Comparison of ENCODE assay signal across 10 cellular contexts in genomic region chr7:101018271-101019167, GRCh38. TPM values are rescaled to one million over a fixed set of nuclear protein-coding genes. Genes with fewer than 3 reads are reported as not detected.
DNase-seq lines count a peak whose midpoint lies in the region; ATAC-seq, FAIRE-seq and TF ChIP-seq lines count a peak whose summit lies in the region.
"Had no signal": no experiment of that assay in that cellular context is flagged by ENCODE, and none has a peak within 500 bp of the region (broad histone marks: within the 10 kb centered on the region; RNA-seq: fewer than 3 reads in every experiment).

No MANE protein-coding gene starts in this region.

- H3K4me2 ChIP-seq in GM12878 (ENCODE audit: control insufficient read depth, insufficient read depth) (peak overlapping the region; percentile 77), neural progenitor cell (peak overlapping the region; percentile 54), Karpas-422 (ENCODE audit: low read depth, low read length, poor library complexity, severe bottlenecking) (no peak overlapping the region)

- TF ChIP-seq CTCF in GM06990 (IDR thresholded peaks at IDR 0.05; ENCODE audit: insufficient read depth, low read length, poor library complexity, severe bottlenecking) = no peak
- TF ChIP-seq CTCF in GM12878 (IDR thresholded peaks at IDR 0.05 in 2 of 3, conservative IDR thresholded peaks at IDR 0.05 in 1 of 3; ENCODE audit: control insufficient read depth in 2 of 3, extremely low read depth in 1 of 3, insufficient read depth in 1 of 3, low read depth in 3 of 3, low read length in 3 of 3) = no peak
- TF ChIP-seq CTCF in neural progenitor cell (IDR thresholded peaks at IDR 0.05) = no peak
- TF ChIP-seq CTCF in MCF 10A (IDR thresholded peaks at IDR 0.05; ENCODE audit: unreplicated experiment) = no peak

- peak overlapping the region; percentile 33 for H2AFZ ChIP-seq in GM12878 (ENCODE audit: control insufficient read depth, low read depth, low read length)
- H2AFZ ChIP-seq in neural progenitor cell (replicated peaks) = peak overlapping the region; percentile 89
- H2AFZ ChIP-seq in Karpas-422 (ENCODE audit: low read length) = no peak overlapping the region
- H2AFZ ChIP-seq: parathyroid adenoma had no signal

- intact Hi-C loops in GM12878 (cut with micrococcal nuclease; ENCODE audit: unreplicated experiment) (no loop called here), MCF 10A (cut with micrococcal nuclease) (no loop called here)

- ATAC-seq in GM12878 = peak; percentile 65

- H3K27ac Mint-ChIP-seq in neural progenitor cell (peak overlapping the region; percentile 81), MCF 10A (ENCODE audit: low read depth, unreplicated experiment) (no peak overlapping the region)

- DNase-seq in GM06990 (ENCODE audit: extremely low read depth, insufficient read length) (peak; percentile 53), HEK293T (ENCODE audit: extremely low spot score) (peak; percentile 5), GM12878 (ENCODE audit: low read depth, low spot score) (no peak), neural progenitor cell (ENCODE audit: low spot score) (peak; percentile 45), Karpas-422 (no peak), MCF 10A (ENCODE audit: unreplicated experiment) (no peak), KBM-7 (no peak), GDM1 (lab: John Stamatoyannopoulos, UW) (no peak)
- DNase-seq: NCI-H1417 had no signal

- H3K4me3 Mint-ChIP-seq in neural progenitor cell (peak overlapping the region; percentile 71), MCF 10A (ENCODE audit: unreplicated experiment) (no peak overlapping the region)

- TF ChIP-seq POLR2A in GM12878 (IDR thresholded peaks at IDR 0.05; ENCODE audit: low read depth, low read length) = peak; percentile 47; the same call in 1 of the 2 replicates

- H3K4me3 ChIP-seq in GM06990 (replicated peaks; ENCODE audit: low read depth, low read length) (peak overlapping the region; percentile 62), GM12878 (peak overlapping the region; percentile 70), neural progenitor cell (no peak overlapping the region), Karpas-422 (ENCODE audit: low read length) (no peak overlapping the region)

- H3K9me3 Mint-ChIP-seq in neural progenitor cell (no peaks in the 10 kb centered on the region), MCF 10A (ENCODE audit: unreplicated experiment) (no peaks in the 10 kb centered on the region)

- H3K4me1 ChIP-seq in GM12878 (ENCODE audit: control insufficient read depth, insufficient read depth, low read length) (peaks cover 15% of the 10 kb centered on the region), neural progenitor cell (peaks cover 14% of the 10 kb centered on the region), Karpas-422 (ENCODE audit: low read length) (no peaks in the 10 kb centered on the region)
- H3K4me1 ChIP-seq: parathyroid adenoma had no signal

- 3% methylated on average over 10 of the region's 14 CpGs for WGBS in GM12878 (ENCODE audit: insufficient coverage, insufficient replicate concordance, low lambda C conversion rate, missing lambda C conversion rate)

- no TSS peak for BruUV-seq in GM12878 (replicated peaks; lab: Mats Ljungman, UMichigan)
- no TSS peak for BruUV-seq in MCF 10A (replicated peaks; lab: Mats Ljungman, UMichigan)

- H3K9me3 ChIP-seq in GM12878 (replicated peaks; ENCODE audit: control insufficient read depth, insufficient read depth, low read length) = no peaks in the 10 kb centered on the region
- H3K9me3 ChIP-seq in neural progenitor cell (ENCODE audit: low read depth) = no peaks in the 10 kb centered on the region
- no peaks in the 10 kb centered on the region for H3K9me3 ChIP-seq in Karpas-422 (ENCODE audit: low read length)

- CTCF ChIA-PET in HEK293T (lab: Yijun Ruan, JAX) (no interaction called here), GM12878 (lab: Yijun Ruan, JAX) (interaction anchor here (1.1 to 1.3 kb wide), 2 partner anchors 36 to 124 kb away, joined by 3 read pairs; no protein-coding TSS in a partner anchor), MCF 10A (lab: Yijun Ruan, JAX) (no interaction called here)

- TF ChIP-seq RAD21 in GM12878 (IDR thresholded peaks at IDR 0.05; ENCODE audit: insufficient read depth, low read depth, low read length) = no peak

- FAIRE-seq in GM12878 (lab: Jason Lieb, UNC) = peak; percentile 71

- H3K9me2 ChIP-seq in Karpas-422 (replicated peaks; ENCODE audit: insufficient read depth, low read length) = no peaks in the 10 kb centered on the region

- H3K27ac ChIP-seq in GM12878 (ENCODE audit: control insufficient read depth, insufficient read depth) (peak overlapping the region; percentile 69), neural progenitor cell (no peak overlapping the region), Karpas-422 (ENCODE audit: low read length) (no peak overlapping the region)
- H3K27ac ChIP-seq: parathyroid adenoma had no signal

- no peaks in the 10 kb centered on the region for H4K20me1 ChIP-seq in GM12878 (ENCODE audit: control insufficient read depth, insufficient read depth)
- no peaks in the 10 kb centered on the region for H4K20me1 ChIP-seq in neural progenitor cell (ENCODE audit: low read depth)
- H4K20me1 ChIP-seq in Karpas-422 (ENCODE audit: insufficient read depth, low read depth, low read length) = no peaks in the 10 kb centered on the region

- H3K36me3 ChIP-seq in GM06990 (ENCODE audit: control insufficient read depth, insufficient read depth, low read length) (peaks cover 6% of the 10 kb centered on the region), GM12878 (ENCODE audit: control insufficient read depth in 2 of 2, insufficient read depth in 2 of 2, low read length in 1 of 2) (no peaks in the 10 kb centered on the region; a peak in 1 of 4 replicates), neural progenitor cell (no peaks in the 10 kb centered on the region), Karpas-422 (ENCODE audit: insufficient read depth, low read length) (no peaks in the 10 kb centered on the region)

- POLR2A ChIA-PET in HEK293T (lab: Yijun Ruan, JAX) (no interaction called here), GM12878 (lab: Charles Lee) (interaction anchor here (0.6 to 1.3 kb wide), 5 partner anchors 86 to 1878 kb away, joined by 3 to 7 read pairs (median 3); partner anchors contain the start of gene UFSP1), MCF 10A (lab: Yijun Ruan, JAX) (interaction anchor here (0.6 kb wide), 1 partner anchor 886 kb away, joined by 5 read pairs; no protein-coding TSS in a partner anchor)

- peaks cover 23% of the 10 kb centered on the region for H3K4me1 Mint-ChIP-seq in neural progenitor cell
- peaks cover 12% of the 10 kb centered on the region for H3K4me1 Mint-ChIP-seq in MCF 10A (ENCODE audit: insufficient read depth, unreplicated experiment)

- H3K79me2 ChIP-seq in GM12878 (ENCODE audit: control insufficient read depth, insufficient read depth, low read length) (no peaks in the 10 kb centered on the region; the same call in none of the 2 replicates), neural progenitor cell (ENCODE audit: low read depth) (no peaks in the 10 kb centered on the region), Karpas-422 (ENCODE audit: low read length) (no peaks in the 10 kb centered on the region)
- H3K79me2 ChIP-seq: parathyroid adenoma had no signal

- H3K27me3 ChIP-seq in GM06990 (replicated peaks; ENCODE audit: control insufficient read depth, insufficient read depth, low read length) (no peaks in the 10 kb centered on the region), GM12878 (replicated peaks in 1 of 2; ENCODE audit: control insufficient read depth in 2 of 2, insufficient read depth in 2 of 2, low read length in 1 of 2) (no peaks in the 10 kb centered on the region), neural progenitor cell (no peaks in the 10 kb centered on the region), Karpas-422 (ENCODE audit: low read length) (no peaks in the 10 kb centered on the region)

- TF ChIP-seq EP300 in GM12878 (IDR thresholded peaks at IDR 0.05; ENCODE audit: borderline replicate concordance in 1 of 2, control insufficient read depth in 1 of 2, low read depth in 2 of 2, low read length in 2 of 2) = no peak; a peak in 1 of 4 replicates

- peaks cover 4% of the 10 kb centered on the region for H3K27me3 Mint-ChIP-seq in neural progenitor cell (ENCODE audit: insufficient read depth, low read depth)
- H3K27me3 Mint-ChIP-seq in MCF 10A (ENCODE audit: insufficient read depth, unreplicated experiment) = peaks cover 27% of the 10 kb centered on the region

- RAD21 ChIA-PET in GM12878 (lab: Charles Lee; ENCODE audit: unreplicated experiment) = interaction anchor here (0.7 to 1.7 kb wide), 6 partner anchors 40 to 198 kb away, joined by 3 to 5 read pairs (median 4); partner anchors contain the start of gene TRIM56

- H3K36me3 Mint-ChIP-seq in neural progenitor cell (no peaks in the 10 kb centered on the region), MCF 10A (ENCODE audit: insufficient read depth, unreplicated experiment) (peaks cover 1% of the 10 kb centered on the region)

- peaks cover 7% of the 10 kb centered on the region for H3F3A ChIP-seq in neural progenitor cell (ENCODE audit: low read depth)

- peak overlapping the region; percentile 53; the same call in 1 of the 2 replicates for H3K9ac ChIP-seq in GM12878 (ENCODE audit: control insufficient read depth, insufficient read depth, low read length)
- no peak overlapping the region for H3K9ac ChIP-seq in neural progenitor cell
- no peak overlapping the region for H3K9ac ChIP-seq in Karpas-422 (ENCODE audit: low read length)
- H3K9ac ChIP-seq: parathyroid adenoma had no signal

- in situ Hi-C loops in GM12878 (cut with MboI) (no loop called here), KBM-7 (cut with MboI; ENCODE audit: low pct_unique_long_range_greater_than_20kb, low sequenced_read_pairs) (no loop called here)

- SMC1A ChIA-PET in GM12878 (lab: Charles Lee; ENCODE audit: uncharacterized antibody, unreplicated experiment) = interaction anchor here (1.3 kb wide), 1 partner anchor 40 kb away, joined by 4 read pairs; no protein-coding TSS in a partner anchor

RNA-seq across cellular contexts. Expression of gene MUC17, which starts 1.4 kb away (rescaled TPM):
- total RNA-seq in GM12878 (2013; cell fraction: nucleolus; rRNA removed) = not detected in 2 replicates
- total RNA-seq in GM12878 (2014; rRNA removed) (not detected in 2 replicates), GM12878 (2014; rRNA removed; fragmentation: Illumina TruSeq; extraction: Trizol) (not detected in 2 replicates), GM12878 (2021) (not detected in 2 replicates), neural progenitor cell (ENCODE audit: low replicate concordance) (under 0.01 TPM in 1 of 2 replicates, not detected in the other), MCF 10A (2022) (not detected in 2 replicates)
- 0.01 TPM for polyA plus RNA-seq in GM12878 (2011; ENCODE audit: low read depth)
- polyA plus RNA-seq in GM12878 (2011; rRNA removed) (under 0.01 TPM in 2 replicates), GM12878 (2014; fragmentation: Illumina TruSeq; extraction: Trizol) (under 0.01 and 0.02 TPM in 2 replicates), GM12878 (2014; fragmentation: Nextera tagmentation; extraction: Ambion mirVana) (not detected), GM12878 (2014; rRNA removed) (not detected in 2 replicates), GM12878 (2016; fragmentation: Nextera tagmentation; extraction: Ambion mirVana) (not detected)
- under 0.01 and 0.03 TPM in 2 replicates for polyA plus RNA-seq in GM12878 (2011; cell fraction: cytosol; rRNA removed)
- 0.01 TPM in 1 of 2 replicates, not detected in the other for polyA plus RNA-seq in GM12878 (2011; cell fraction: nucleus; rRNA removed)
- not detected in 2 replicates for polyA plus RNA-seq in GM12878 (2012)
- polyA minus RNA-seq in GM12878 (2011; rRNA and poly(A)+ RNA removed) = under 0.01 and 0.05 TPM in 2 replicates
- not detected in 2 replicates for polyA minus RNA-seq in GM12878 (2011; cell fraction: cytosol; rRNA and poly(A)+ RNA removed)
- polyA minus RNA-seq in GM12878 (2011; cell fraction: nucleus; rRNA and poly(A)+ RNA removed) = under 0.01 TPM in 1 of 2 replicates, not detected in the other
- total RNA-seq in Karpas-422 (2014; rRNA removed; shearing (Covaris generic); ENCODE audit: low replicate concordance) = not detected in 2 replicates

RNA-seq across cellular contexts. Expression of gene MUC12, which starts 49.2 kb away (rescaled TPM):
- total RNA-seq in GM12878 (2013; cell fraction: nucleolus; rRNA removed) = not detected in 2 replicates
- total RNA-seq in GM12878 (2014; rRNA removed) (2.7 and 3.4 TPM in 2 replicates), GM12878 (2014; rRNA removed; fragmentation: Illumina TruSeq; extraction: Trizol) (2.4 and 3.3 TPM in 2 replicates), GM12878 (2021) (1.7 and 2.6 TPM in 2 replicates), neural progenitor cell (ENCODE audit: low replicate concordance) (4.2 TPM in 1 of 2 replicates, not detected in the other), MCF 10A (2022) (not detected in 2 replicates)
- 3.5 TPM for polyA plus RNA-seq in GM12878 (2011; ENCODE audit: low read depth)
- polyA plus RNA-seq in GM12878 (2011; rRNA removed) (1.5 and 2.6 TPM in 2 replicates), GM12878 (2014; fragmentation: Illumina TruSeq; extraction: Trizol) (2.0 TPM in 2 replicates), GM12878 (2014; fragmentation: Nextera tagmentation; extraction: Ambion mirVana) (1 to 10 TPM; 2.6 to 3.6 TPM), GM12878 (2014; rRNA removed) (2.5 TPM in 2 replicates), GM12878 (2016; fragmentation: Nextera tagmentation; extraction: Ambion mirVana) (1 to 10 TPM; 3.5 to 4.5 TPM)
- polyA plus RNA-seq in GM12878 (2011; cell fraction: cytosol; rRNA removed) = 3.4 and 4.7 TPM in 2 replicates
- polyA plus RNA-seq in GM12878 (2011; cell fraction: nucleus; rRNA removed) = 2.6 and 2.9 TPM in 2 replicates
- polyA plus RNA-seq in GM12878 (2012) = 3.9 and 6.6 TPM in 2 replicates
- 0.41 TPM in 1 of 2 replicates, not detected in the other for polyA minus RNA-seq in GM12878 (2011; rRNA and poly(A)+ RNA removed)
- not detected in 2 replicates for polyA minus RNA-seq in GM12878 (2011; cell fraction: cytosol; rRNA and poly(A)+ RNA removed)
- not detected in 2 replicates for polyA minus RNA-seq in GM12878 (2011; cell fraction: nucleus; rRNA and poly(A)+ RNA removed)
- total RNA-seq in Karpas-422 (2014; rRNA removed; shearing (Covaris generic); ENCODE audit: low replicate concordance) = not detected in 2 replicates

Comparison
In these comparisons a context has a peak if more than half of its experiments do, and no peak if none do; other contexts are left out.
1. DNase-seq: peak in GM06990 (single experiment), HEK293T (single experiment) and neural progenitor cell (single experiment); none in GM12878 (single experiment), Karpas-422 (single experiment), MCF 10A (single experiment), KBM-7 (single experiment) and GDM1 (single experiment).
2. H3K4me3 ChIP-seq: peak in GM06990 (single experiment) and GM12878 (single experiment); none in neural progenitor cell (single experiment) and Karpas-422 (single experiment).